8 cellular contexts compared by ENCODE assay signal in genomic region chr4:87390931-87391782, GRCh38. TPM values are rescaled to one million over a fixed set of nuclear protein-coding genes. Genes with fewer than 3 reads are reported as not detected.
DNase-seq lines count a peak whose midpoint lies in the region; ATAC-seq and TF ChIP-seq lines count a peak whose summit lies in the region.

A gene with protein sequence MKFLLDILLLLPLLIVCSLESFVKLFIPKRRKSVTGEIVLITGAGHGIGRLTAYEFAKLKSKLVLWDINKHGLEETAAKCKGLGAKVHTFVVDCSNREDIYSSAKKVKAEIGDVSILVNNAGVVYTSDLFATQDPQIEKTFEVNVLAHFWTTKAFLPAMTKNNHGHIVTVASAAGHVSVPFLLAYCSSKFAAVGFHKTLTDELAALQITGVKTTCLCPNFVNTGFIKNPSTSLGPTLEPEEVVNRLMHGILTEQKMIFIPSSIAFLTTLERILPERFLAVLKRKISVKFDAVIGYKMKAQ (minus strand): TSS chr4:87391188. CDS start chr4:87391070, 118 bp downstream.

- peak; percentile 61 for DNase-seq in NCI-H748 treated with DMSO at 0.1 percent for 48 hours (lab: John Stamatoyannopoulos, UW)
- peak; percentile 49 to 75 for DNase-seq in activated CD4-positive, alpha-beta T cell treated with anti-CD3 and anti-CD28 coated beads, Interleukin-2, amount 50 U/mL, for 24 hours (ENCODE audit: low read depth in 1 of 2, low spot score in 1 of 2)
- DNase-seq in left lobe of liver (ENCODE audit: low spot score), result peak; percentile 96
- peak; percentile 51 for DNase-seq in stimulated activated CD4-positive, alpha-beta T cell treated with anti-CD3 and anti-CD28 coated beads, Interleukin-2, amount 100 ng/mL, for 4 hours (ENCODE audit: low read depth)

- peaks cover 35% of the 10 kb centered on the region for H3K4me1 Mint-ChIP-seq in dendritic cell treated with granulocyte-macrophage colony-stimulating factor and Interleukin-4, amounts not matched to agents 40 ng/mL and 50 ng/mL, for 4 days (ENCODE audit: low read depth)

- peak; percentile 98 for ATAC-seq in GM19372 (IDR thresholded peaks at IDR 0.05; ENCODE audit: low read depth, unreplicated experiment)
- peak; percentile 99 for ATAC-seq in HG03558 (IDR thresholded peaks at IDR 0.05; ENCODE audit: extremely low read depth, unreplicated experiment)
- ATAC-seq in left lobe of liver, result peak; percentile 89

- H3K9me3 Mint-ChIP-seq in dendritic cell treated with granulocyte-macrophage colony-stimulating factor and Interleukin-4, amounts not matched to agents 40 ng/mL and 50 ng/mL, for 4 days, result no peaks in the 10 kb centered on the region

- peaks cover 30% of the 10 kb centered on the region for H3K36me3 Mint-ChIP-seq in dendritic cell treated with granulocyte-macrophage colony-stimulating factor and Interleukin-4, amounts not matched to agents 40 ng/mL and 50 ng/mL, for 4 days (ENCODE audit: low read depth)

- no peaks in the 10 kb centered on the region for H3K27me3 Mint-ChIP-seq in dendritic cell treated with granulocyte-macrophage colony-stimulating factor and Interleukin-4, amounts not matched to agents 40 ng/mL and 50 ng/mL, for 4 days

- H3K4me3 Mint-ChIP-seq in dendritic cell treated with granulocyte-macrophage colony-stimulating factor and Interleukin-4, amounts not matched to agents 40 ng/mL and 50 ng/mL, for 4 days, result peak within 1 kb of the TSS; percentile 90

- H3K27ac Mint-ChIP-seq in dendritic cell treated with granulocyte-macrophage colony-stimulating factor and Interleukin-4, amounts not matched to agents 40 ng/mL and 50 ng/mL, for 4 days, result peak within 1 kb of the TSS; percentile 93

- intact Hi-C loops in dendritic cell treated with granulocyte-macrophage colony-stimulating factor and Interleukin-4, amounts not matched to agents 40 ng/mL and 50 ng/mL, for 4 days (cut with micrococcal nuclease), result loop anchor here (1.0 to 10.0 kb wide), 4 partner anchors 16 to 456 kb away; partner anchors contain the start of genes KLHL8 and NUDT9

- TF ChIP-seq CTCF in C4-2B (conservative IDR thresholded peaks at IDR 0.05), result peak; percentile 26

- peak within 1 kb of the TSS; percentile 36 for H3K27ac ChIP-seq in C4-2B

RNA-seq across cellular contexts. Expression of the gene that starts here (rescaled TPM):
- 135 TPM for total RNA-seq in left lobe of liver

Comparison
In these comparisons a context has a peak if more than half of its experiments do, and no peak if none do; other contexts are left out.
1. Peak in every context shown above with its lines: DNase-seq, ATAC-seq and H3K27ac ChIP-seq.